10 cellular contexts compared by ENCODE assay signal in the genomic region with DNA sequence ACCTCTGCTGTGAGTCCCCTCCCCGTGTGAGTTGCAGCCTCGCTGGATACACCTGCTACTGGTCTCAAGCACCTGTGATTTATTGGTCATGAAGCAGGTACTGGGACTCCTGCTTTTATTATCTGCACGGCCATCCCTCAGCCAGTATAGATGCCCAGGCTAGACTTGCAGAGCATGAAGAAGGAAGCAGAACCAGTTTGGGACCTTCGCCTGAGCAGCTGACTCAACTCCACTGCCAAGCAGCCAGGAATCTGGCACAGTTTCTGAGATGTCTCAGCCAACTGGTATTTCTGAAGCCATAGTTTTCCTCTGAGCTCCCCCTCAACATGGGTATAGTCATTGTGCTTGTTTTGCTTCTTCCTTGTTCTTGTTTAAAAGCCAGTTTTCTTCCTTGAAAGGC. TPM values are rescaled to one million over a fixed set of nuclear protein-coding genes. Genes with fewer than 3 reads are reported as not detected.
DNase-seq lines count a peak whose midpoint lies in the region; ATAC-seq and TF ChIP-seq lines count a peak whose summit lies in the region.
"Had no signal": no experiment of that assay in that cellular context is flagged by ENCODE, and none has a peak within 500 bp of the region (broad histone marks: within the 10 kb centered on the region; RNA-seq: fewer than 3 reads in every experiment).

No MANE protein-coding gene starts in this region.

- 58% methylated on average over 4 of the region's 4 CpGs for WGBS in heart right ventricle, 2 donors
- WGBS in aorta, 2 donors = 27 to 34% methylated on average over 4 of the region's 4 CpGs
- WGBS in esophagus muscularis mucosa = no CpG with 5 or more reads among the region's 4 CpGs
- 48% methylated on average over 3 of the region's 4 CpGs for WGBS in suprapubic skin

- no peaks in the 10 kb centered on the region for H3K36me3 ChIP-seq in heart right ventricle
- no peaks in the 10 kb centered on the region for H3K36me3 ChIP-seq in aorta (ENCODE audit: control insufficient read depth in 1 of 2, insufficient read depth in 2 of 2, low read length in 1 of 2)
- no peaks in the 10 kb centered on the region for H3K36me3 ChIP-seq in esophagus muscularis mucosa
- H3K36me3 ChIP-seq in suprapubic skin = no peaks in the 10 kb centered on the region
- H3K36me3 ChIP-seq: BLaER1 treated with 17β-estradiol and CSF1 and Interleukin-3, amounts not matched to agents 10 nM and 100 nM; SJCRH30 had no signal

- H3K27me3 Mint-ChIP-seq in MCF 10A (ENCODE audit: insufficient read depth, unreplicated experiment) = no peaks in the 10 kb centered on the region

- peak overlapping the region in 2 of 10 donors; percentile 1 to 25 for H3K27ac ChIP-seq in heart right ventricle
- peak overlapping the region in 1 of 2 donors; percentile 81 for H3K27ac ChIP-seq in aorta (ENCODE audit: low read depth in 1 of 2, low read length in 2 of 2)
- no peak overlapping the region for H3K27ac ChIP-seq in esophagus muscularis mucosa (replicated peaks in 1 of 4)
- H3K27ac ChIP-seq in suprapubic skin = no peak overlapping the region
- H3K27ac ChIP-seq: BLaER1 treated with 17β-estradiol and CSF1 and Interleukin-3, amounts not matched to agents 10 nM and 100 nM; SJCRH30 had no signal

- no peaks in the 10 kb centered on the region for H3K36me3 Mint-ChIP-seq in MCF 10A (ENCODE audit: insufficient read depth, unreplicated experiment)

- H3K4me1 ChIP-seq in heart right ventricle (peaks cover 0 to 3% (median 0%) of the 10 kb centered on the region in 9 donors), aorta (ENCODE audit: control insufficient read depth in 1 of 2, insufficient read depth in 2 of 2, low read length in 2 of 2) (no peaks in the 10 kb centered on the region), esophagus muscularis mucosa (peaks cover 0 to 11% (median 6%) of the 10 kb centered on the region in 4 donors), suprapubic skin (no peaks in the 10 kb centered on the region)
- H3K4me1 ChIP-seq: SJCRH30 had no signal

- no peak overlapping the region for H3K4me3 ChIP-seq in heart right ventricle
- H3K4me3 ChIP-seq in aorta (ENCODE audit: low read length in 2 of 2) = no peak overlapping the region
- H3K4me3 ChIP-seq in esophagus muscularis mucosa = no peak overlapping the region
- no peak overlapping the region for H3K4me3 ChIP-seq in suprapubic skin
- H3K4me3 ChIP-seq: BLaER1 treated with 17β-estradiol and CSF1 and Interleukin-3, amounts not matched to agents 10 nM and 100 nM; SJCRH30 had no signal

- H3K9me3 ChIP-seq in heart right ventricle (peaks cover 0 to 12% (median 0%) of the 10 kb centered on the region in 11 donors), aorta (ENCODE audit: control insufficient read depth, low read length) (no peaks in the 10 kb centered on the region), esophagus muscularis mucosa (no peaks in the 10 kb centered on the region), suprapubic skin (no peaks in the 10 kb centered on the region)
- H3K9me3 ChIP-seq: SJCRH30 had no signal

- peaks cover 9% of the 10 kb centered on the region for H3K4me1 Mint-ChIP-seq in MCF 10A (ENCODE audit: insufficient read depth, unreplicated experiment)

- peak in 5 of 8 donors; percentile 49 to 79 (median 69) for ATAC-seq in heart right ventricle
- ATAC-seq in aorta (ENCODE audit: low FRiP score) = peak; percentile 74

- DNase-seq in heart right ventricle (no peak), cardiac septum (ENCODE audit: low spot score) (no peak), MCF 10A (ENCODE audit: unreplicated experiment) (peak; percentile 69), kidney tubule cell (ENCODE audit: low spot score) (peak; percentile 98), aorta (peak; percentile 72 to 80), esophagus muscularis mucosa (ENCODE audit: extremely low spot score) (no peak), suprapubic skin (ENCODE audit: low spot score in 2 of 2) (no peak), MV-4-11 (lab: John Stamatoyannopoulos, UW) (no peak)
- DNase-seq: SJCRH30 had no signal

- H3K27ac Mint-ChIP-seq in MCF 10A (ENCODE audit: low read depth, unreplicated experiment) = peak overlapping the region; percentile 67

- BruUV-seq in MCF 10A (replicated peaks; lab: Mats Ljungman, UMichigan) = no TSS peak

- CTCF ChIA-PET in MCF 10A (lab: Yijun Ruan, JAX) = interaction anchor here (1.0 to 1.5 kb wide), 4 partner anchors 13 to 293 kb away, joined by 3 to 7 read pairs (median 5); no protein-coding TSS in a partner anchor

- H3K27me3 ChIP-seq in heart right ventricle (no peaks in the 10 kb centered on the region), aorta (ENCODE audit: control insufficient read depth in 1 of 2, insufficient read depth in 2 of 2, low read length in 1 of 2) (no peaks in the 10 kb centered on the region), esophagus muscularis mucosa (no peaks in the 10 kb centered on the region), suprapubic skin (no peaks in the 10 kb centered on the region)
- H3K27me3 ChIP-seq: BLaER1 treated with 17β-estradiol and CSF1 and Interleukin-3, amounts not matched to agents 10 nM and 100 nM; SJCRH30 had no signal

- intact Hi-C loops in heart right ventricle (cut with DNase I) (no loop called here), cardiac septum (cut with DNase I) (no loop called here), MCF 10A (cut with micrococcal nuclease) (no loop called here), aorta (cut with DNase I) (no loop called here), esophagus muscularis mucosa (cut with DNase I) (no loop called here)

- no peak for TF ChIP-seq EP300 in esophagus muscularis mucosa (IDR thresholded peaks at IDR 0.05)
- TF ChIP-seq EP300 in suprapubic skin (IDR thresholded peaks at IDR 0.05) = no peak

- no peaks in the 10 kb centered on the region for H3K9me3 Mint-ChIP-seq in MCF 10A (ENCODE audit: unreplicated experiment)

- H3K4me3 Mint-ChIP-seq in MCF 10A (ENCODE audit: unreplicated experiment) = no peak overlapping the region

- TF ChIP-seq CTCF in heart right ventricle (IDR thresholded peaks at IDR 0.05) (no peak), MCF 10A (IDR thresholded peaks at IDR 0.05; ENCODE audit: unreplicated experiment) (no peak), esophagus muscularis mucosa (IDR thresholded peaks at IDR 0.05) (no peak), suprapubic skin (IDR thresholded peaks at IDR 0.05) (no peak)

- no peak for TF ChIP-seq POLR2A in esophagus muscularis mucosa (IDR thresholded peaks at IDR 0.05; ENCODE audit: low read depth)
- no peak for TF ChIP-seq POLR2A in suprapubic skin (IDR thresholded peaks at IDR 0.05)

- POLR2A ChIA-PET in MCF 10A (lab: Yijun Ruan, JAX) = interaction anchor here (0.7 to 1.0 kb wide), 2 partner anchors 13 to 38 kb away, joined by 3 read pairs; no protein-coding TSS in a partner anchor

RNA-seq across cellular contexts. Expression of gene SLC39A12, which starts 28.0 kb away (rescaled TPM):
- total RNA-seq in heart right ventricle (under 1 TPM in 1 of 10 donors, not detected in 9; 0.08 TPM), cardiac septum (not detected), MCF 10A (2022) (not detected in 2 replicates), aorta (under 1 TPM; 0.27 to 0.32 TPM), esophagus muscularis mucosa (not detected), suprapubic skin (not detected)
- polyA plus RNA-seq in heart right ventricle (under 1 TPM in 1 of 2 donors, not detected in 1; 0.01 TPM), aorta (not detected)
- total RNA-seq: SJCRH30 had no signal

Comparison
In these comparisons a context has a peak if more than half of its experiments do, and no peak if none do; other contexts are left out.
1. DNase-seq: peak in MCF 10A (single experiment), kidney tubule cell (single experiment) and aorta (2 of 2); none in heart right ventricle (0 of 2), cardiac septum (single experiment), esophagus muscularis mucosa (single experiment), suprapubic skin (0 of 2) and MV-4-11 (single experiment).